Comparison of ENCODE assay signal across 15 cellular contexts in genomic region chrX:5458300-5458699, GRCh38.
A peak's percentile ranks its signal among the peaks of the same experiment; 100 is the strongest.
DNase-seq lines count a peak whose midpoint lies in the region; ATAC-seq, FAIRE-seq and TF ChIP-seq lines count a peak whose summit lies in the region.
"Had no signal": no experiment of that assay in that cellular context is flagged by ENCODE, and none has a peak within 500 bp of the region (broad histone marks: within the 10 kb centered on the region; RNA-seq: fewer than 3 reads in every experiment).

No MANE protein-coding gene starts in this region.

- H3K36me3 ChIP-seq in mesendoderm (ENCODE audit: control insufficient read depth, insufficient read depth, low read length), result no peaks in the 10 kb centered on the region
- H3K36me3 ChIP-seq: esophagus muscularis mucosa, spleen had no signal

- no peak overlapping the region for H3K27ac ChIP-seq in mesendoderm (ENCODE audit: low read depth, low read length)
- H3K27ac ChIP-seq: esophagus muscularis mucosa, spleen had no signal

- H3K27me3 Mint-ChIP-seq in activated naive CD4-positive, alpha-beta T cell treated with anti-CD3 and anti-CD28 coated beads for 36 hours (ENCODE audit: low read depth), result no peaks in the 10 kb centered on the region
- H3K27me3 Mint-ChIP-seq: dendritic cell treated with granulocyte-macrophage colony-stimulating factor and Interleukin-4, amounts not matched to agents 40 ng/mL and 50 ng/mL, for 4 days had no signal

- no peak overlapping the region for H3K4me3 Mint-ChIP-seq in activated naive CD4-positive, alpha-beta T cell treated with anti-CD3 and anti-CD28 coated beads for 36 hours
- H3K4me3 Mint-ChIP-seq: dendritic cell treated with granulocyte-macrophage colony-stimulating factor and Interleukin-4, amounts not matched to agents 40 ng/mL and 50 ng/mL, for 4 days had no signal

- no peak overlapping the region for H3K18ac ChIP-seq in mesendoderm (ENCODE audit: low read length)

- no peak for TF ChIP-seq POLR2A in GM12892 (IDR thresholded peaks at IDR 0.05; ENCODE audit: low read depth, low read length)

- no peak overlapping the region for H3K4me3 ChIP-seq in GM12865 (ENCODE audit: low read depth, low read length)
- H3K4me3 ChIP-seq in mesendoderm (ENCODE audit: low read length), result no peak overlapping the region
- H3K4me3 ChIP-seq: esophagus muscularis mucosa, spleen had no signal

- no peaks in the 10 kb centered on the region for H3K27me3 ChIP-seq in mesendoderm (ENCODE audit: insufficient read depth, low read length, poor library complexity)
- H3K27me3 ChIP-seq: esophagus muscularis mucosa, spleen had no signal

- no peak overlapping the region for H2AK5ac ChIP-seq in mesendoderm (ENCODE audit: low read length)

- peak; percentile 17 for TF ChIP-seq CTCF in GM12865 (IDR thresholded peaks at IDR 0.05; ENCODE audit: insufficient read depth, low read depth, low read length, missing control alignments)

- no CpG with 5 or more reads among the region's 5 CpGs for WGBS in mesendoderm (ENCODE audit: extremely low coverage, insufficient coverage, low lambda C conversion rate)

- no peaks in the 10 kb centered on the region for H3K4me1 ChIP-seq in mesendoderm (ENCODE audit: control insufficient read depth, low read depth, low read length)
- H3K4me1 ChIP-seq: esophagus muscularis mucosa, spleen had no signal

- H3K27ac Mint-ChIP-seq in activated naive CD4-positive, alpha-beta T cell treated with anti-CD3 and anti-CD28 coated beads for 36 hours, result no peak overlapping the region
- H3K27ac Mint-ChIP-seq: dendritic cell treated with granulocyte-macrophage colony-stimulating factor and Interleukin-4, amounts not matched to agents 40 ng/mL and 50 ng/mL, for 4 days had no signal

- no peaks in the 10 kb centered on the region for H3K36me3 Mint-ChIP-seq in activated naive CD4-positive, alpha-beta T cell treated with anti-CD3 and anti-CD28 coated beads for 36 hours (ENCODE audit: low read depth)

- no peak overlapping the region for H2BK5ac ChIP-seq in mesendoderm (ENCODE audit: low read length)

- H3K56ac ChIP-seq in mesendoderm (ENCODE audit: low read length), result no peak overlapping the region

- H3K23ac ChIP-seq in mesendoderm (ENCODE audit: low read length), result no peak overlapping the region

- H3K79me2 ChIP-seq in mesendoderm (ENCODE audit: control insufficient read depth, insufficient read depth, low read length), result no peaks in the 10 kb centered on the region

- no peaks in the 10 kb centered on the region for H3K79me1 ChIP-seq in mesendoderm (ENCODE audit: low read length)

- H3K4ac ChIP-seq in mesendoderm (ENCODE audit: low read depth, low read length), result no peak overlapping the region

- DNase-seq in GM12865 (ENCODE audit: low read depth) (peak; percentile 0), SK-MEL-5 (ENCODE audit: low read depth, low spot score) (peak; percentile 7), mesendoderm (peak; percentile 36), GM12892 (ENCODE audit: insufficient read length) (no peak)
- DNase-seq in activated naive CD4-positive, alpha-beta T cell treated with anti-CD3 and anti-CD28 coated beads for 36 hours, result no peak
- no peak for DNase-seq in activated T-cell treated with anti-CD3 and anti-CD28 coated beads, Interleukin-2, amount 50 U/mL, for 48 hours
- DNase-seq: activated gamma-delta T cell treated with Interleukin-2 at 50 U/mL for 16 hours; aorta; NCI-H2171; spleen; stimulated activated naive CD8-positive, alpha-beta T cell treated with anti-CD3 and anti-CD28 coated beads, Interleukin-15, Interleukin-2, amounts not matched to agents 100 U/mL and 50 U/mL, for 24 hours had no signal

- H3K4me2 ChIP-seq in mesendoderm (ENCODE audit: low read length), result no peak overlapping the region

- CTCF ChIA-PET in activated naive CD4-positive, alpha-beta T cell treated with anti-CD3 and anti-CD28 coated beads for 36 hours (lab: Charles Lee), result no interaction called here

- no peaks in the 10 kb centered on the region for H3K9me3 Mint-ChIP-seq in activated naive CD4-positive, alpha-beta T cell treated with anti-CD3 and anti-CD28 coated beads for 36 hours
- H3K9me3 Mint-ChIP-seq: dendritic cell treated with granulocyte-macrophage colony-stimulating factor and Interleukin-4, amounts not matched to agents 40 ng/mL and 50 ng/mL, for 4 days had no signal

- intact Hi-C loops in activated naive CD4-positive, alpha-beta T cell treated with anti-CD3 and anti-CD28 coated beads for 36 hours (cut with micrococcal nuclease), result no loop called here

- H4K5ac ChIP-seq in mesendoderm (ENCODE audit: low read length), result no peak overlapping the region

- no peak overlapping the region for H2BK15ac ChIP-seq in mesendoderm (replicated peaks; ENCODE audit: low read depth)

- peak; percentile 62 for ATAC-seq in HG02885 (IDR thresholded peaks at IDR 0.05; ENCODE audit: poor library complexity, unreplicated experiment)
- ATAC-seq: stimulated activated naive CD8-positive, alpha-beta T cell treated with anti-CD3 and anti-CD28 coated beads, Interleukin-15, Interleukin-2, amounts not matched to agents 100 U/mL and 50 U/mL, for 24 hours had no signal

- no peaks in the 10 kb centered on the region for H3K4me1 Mint-ChIP-seq in activated naive CD4-positive, alpha-beta T cell treated with anti-CD3 and anti-CD28 coated beads for 36 hours (ENCODE audit: low read depth)

- FAIRE-seq in GM12892 (lab: Jason Lieb, UNC), result no peak
- FAIRE-seq: urothelium cell line had no signal

- no peak overlapping the region for H3K9ac ChIP-seq in mesendoderm (ENCODE audit: low read length)

- in situ Hi-C loops in SK-MEL-5 (cut with HindIII; ENCODE audit: low pct_unique_long_range_greater_than_20kb, low sequenced_read_pairs), result no loop called here

- H2BK120ac ChIP-seq in mesendoderm (ENCODE audit: low read depth, low read length), result no peak overlapping the region

- H4K8ac ChIP-seq in mesendoderm (ENCODE audit: low read depth, low read length), result no peak overlapping the region

Comparison
In these comparisons a context has a peak if more than half of its experiments do, and no peak if none do; other contexts are left out.
1. DNase-seq: peak in GM12865 (single experiment), SK-MEL-5 (single experiment) and mesendoderm (single experiment); none in activated naive CD4-positive, alpha-beta T cell treated with anti-CD3 and anti-CD28 coated beads for 36 hours (single experiment), GM12892 (single experiment) and activated T-cell treated with anti-CD3 and anti-CD28 coated beads, Interleukin-2, amount 50 U/mL, for 48 hours (0 of 2).